In genomic region chr16:11309895-11310633, GRCh38 we compare ENCODE assay signal across 11 cellular contexts. TPM values are rescaled to one million over a fixed set of nuclear protein-coding genes. Genes with fewer than 3 reads are reported as not detected.
A peak's percentile ranks its signal among the peaks of the same experiment; 100 is the strongest.
DNase-seq lines count a peak whose midpoint lies in the region; ATAC-seq and FAIRE-seq lines count a peak whose summit lies in the region.
"Had no signal": no experiment of that assay in that cellular context is flagged by ENCODE, and none has a peak within 500 bp of the region (broad histone marks: within the 10 kb centered on the region; RNA-seq: fewer than 3 reads in every experiment).

No MANE protein-coding gene starts in this region.

- ATAC-seq in activated T-cell treated with anti-CD3 and anti-CD28 coated beads, Interleukin-2, amount 50 U/mL, for 72 hours (replicated peaks in 1 of 2) = no peak
- peak; percentile 45 for ATAC-seq in HG03064 (IDR thresholded peaks at IDR 0.05; ENCODE audit: low read depth, unreplicated experiment)
- no peak for ATAC-seq in left ventricle myocardium superior

- no peaks in the 10 kb centered on the region for H3K36me3 Mint-ChIP-seq in activated T-cell treated with anti-CD3 and anti-CD28 coated beads, Interleukin-2, amount 50 U/mL, for 72 hours (ENCODE audit: insufficient read depth in 2 of 2)
- H3K36me3 Mint-ChIP-seq: mesothelial cell of epicardium had no signal

- intact Hi-C loops in left ventricle myocardium superior (cut with micrococcal nuclease) = no loop called here

- peaks cover 63% of the 10 kb centered on the region for H3K4me1 ChIP-seq in SJSA1 (replicated peaks)

- H3K4me1 Mint-ChIP-seq in activated T-cell treated with anti-CD3 and anti-CD28 coated beads, Interleukin-2, amount 50 U/mL, for 72 hours (ENCODE audit: low read depth) = peaks cover 62% of the 10 kb centered on the region

- H3K4me3 ChIP-seq in SJSA1 = no peak overlapping the region

- H3K36me3 ChIP-seq in SJSA1 = no peaks in the 10 kb centered on the region

- no peak for DNase-seq in activated T-cell treated with anti-CD3 and anti-CD28 coated beads, Interleukin-2, amount 50 U/mL, for 72 hours
- DNase-seq in activated T-cell treated with anti-CD3 and anti-CD28 coated beads for 4 hours = no peak
- DNase-seq in SJSA1 (ENCODE audit: low read depth in 1 of 2, low spot score in 2 of 2) = peak; percentile 94 to 98
- peak; percentile 40 for DNase-seq in urothelium cell line (ENCODE audit: low spot score)
- DNase-seq in OCI-M2 (lab: John Stamatoyannopoulos, UW; ENCODE audit: unreplicated experiment) = no peak
- no peak for DNase-seq in left ventricle myocardium superior
- DNase-seq in iPS-NIHi7 (ENCODE audit: extremely low spot score) = no peak
- DNase-seq: NK-92 treated with Interleukin-12 subunit alpha and Interleukin-12 subunit beta, amount 100 ng/mL, for 24 hours had no signal

- H3K9me3 Mint-ChIP-seq in activated T-cell treated with anti-CD3 and anti-CD28 coated beads, Interleukin-2, amount 50 U/mL, for 72 hours = no peaks in the 10 kb centered on the region
- H3K9me3 Mint-ChIP-seq: mesothelial cell of epicardium had no signal

- H3K27ac Mint-ChIP-seq in activated T-cell treated with anti-CD3 and anti-CD28 coated beads, Interleukin-2, amount 50 U/mL, for 72 hours = no peak overlapping the region
- H3K27ac Mint-ChIP-seq: mesothelial cell of epicardium had no signal

- H3K27ac ChIP-seq in SJSA1 = peak overlapping the region; percentile 69

- H3K9me3 ChIP-seq in SJSA1 (replicated peaks) = no peaks in the 10 kb centered on the region

- FAIRE-seq in urothelium cell line (lab: Jason Lieb, UNC) = no peak

- H3K27me3 Mint-ChIP-seq in activated T-cell treated with anti-CD3 and anti-CD28 coated beads, Interleukin-2, amount 50 U/mL, for 72 hours (ENCODE audit: low read depth) = no peaks in the 10 kb centered on the region

- peak overlapping the region; percentile 61 to 67 for H3K4me3 Mint-ChIP-seq in activated T-cell treated with anti-CD3 and anti-CD28 coated beads, Interleukin-2, amount 50 U/mL, for 72 hours
- H3K4me3 Mint-ChIP-seq: mesothelial cell of epicardium had no signal

- H3K27me3 ChIP-seq in SJSA1 (replicated peaks) = no peaks in the 10 kb centered on the region

RNA-seq across cellular contexts. Expression of gene PRM1, which starts 28.9 kb away (rescaled TPM):
- total RNA-seq in activated T-cell treated with anti-CD3 and anti-CD28 coated beads, Interleukin-2, amount 50 U/mL, for 72 hours = not detected
- not detected in 2 replicates for total RNA-seq in SJSA1 (2014; rRNA removed; shearing (Covaris generic))
- total RNA-seq in left ventricle myocardium superior = not detected
- total RNA-seq: epithelial cell of proximal tubule, mesothelial cell of epicardium had no signal

RNA-seq across cellular contexts. Expression of gene PRM2, which starts 33.8 kb away (rescaled TPM):
- not detected for total RNA-seq in activated T-cell treated with anti-CD3 and anti-CD28 coated beads, Interleukin-2, amount 50 U/mL, for 72 hours
- not detected in 2 replicates for total RNA-seq in SJSA1 (2014; rRNA removed; shearing (Covaris generic))
- not detected for total RNA-seq in left ventricle myocardium superior
- total RNA-seq: epithelial cell of proximal tubule, mesothelial cell of epicardium had no signal

RNA-seq across cellular contexts. Expression of gene RMI2, which starts 35.2 kb away (rescaled TPM):
- 100 to 1,000 TPM; 105 to 119 TPM for total RNA-seq in activated T-cell treated with anti-CD3 and anti-CD28 coated beads, Interleukin-2, amount 50 U/mL, for 72 hours
- 29.1 and 36.8 TPM in 2 replicates for total RNA-seq in SJSA1 (2014; rRNA removed; shearing (Covaris generic))
- total RNA-seq in left ventricle myocardium superior = 0.45 TPM

RNA-seq across cellular contexts. Expression of gene PRM3, which starts 36.6 kb away (rescaled TPM):
- total RNA-seq in activated T-cell treated with anti-CD3 and anti-CD28 coated beads, Interleukin-2, amount 50 U/mL, for 72 hours = not detected
- total RNA-seq in SJSA1 (2014; rRNA removed; shearing (Covaris generic)) = not detected in 2 replicates
- total RNA-seq in left ventricle myocardium superior = not detected
- total RNA-seq: epithelial cell of proximal tubule, mesothelial cell of epicardium had no signal

RNA-seq across cellular contexts. Expression of gene TNP2, which starts 40.9 kb away (rescaled TPM):
- total RNA-seq in activated T-cell treated with anti-CD3 and anti-CD28 coated beads, Interleukin-2, amount 50 U/mL, for 72 hours = not detected
- total RNA-seq in SJSA1 (2014; rRNA removed; shearing (Covaris generic)) = 0.31 TPM in 1 of 2 replicates, not detected in the other
- total RNA-seq in left ventricle myocardium superior = not detected
- total RNA-seq: epithelial cell of proximal tubule, mesothelial cell of epicardium had no signal

Comparison
In these comparisons a context has a peak if more than half of its experiments do, and no peak if none do; other contexts are left out.
1. DNase-seq: peak in SJSA1 (2 of 2) and urothelium cell line (single experiment); none in activated T-cell treated with anti-CD3 and anti-CD28 coated beads, Interleukin-2, amount 50 U/mL, for 72 hours (0 of 2), activated T-cell treated with anti-CD3 and anti-CD28 coated beads for 4 hours (single experiment), OCI-M2 (single experiment), left ventricle myocardium superior (single experiment) and iPS-NIHi7 (single experiment).
2. RNA of gene RMI2, which starts 35.2 kb away (total RNA-seq): 105 to 119 TPM in activated T-cell treated with anti-CD3 and anti-CD28 coated beads, Interleukin-2, amount 50 U/mL, for 72 hours and 29.1 to 36.8 TPM in SJSA1; 0.45 TPM in left ventricle myocardium superior (single experiment); every median in the first group is over 10 times any median in the second.